Comparison of ENCODE assay signal across 8 cellular contexts in the genomic region with DNA sequence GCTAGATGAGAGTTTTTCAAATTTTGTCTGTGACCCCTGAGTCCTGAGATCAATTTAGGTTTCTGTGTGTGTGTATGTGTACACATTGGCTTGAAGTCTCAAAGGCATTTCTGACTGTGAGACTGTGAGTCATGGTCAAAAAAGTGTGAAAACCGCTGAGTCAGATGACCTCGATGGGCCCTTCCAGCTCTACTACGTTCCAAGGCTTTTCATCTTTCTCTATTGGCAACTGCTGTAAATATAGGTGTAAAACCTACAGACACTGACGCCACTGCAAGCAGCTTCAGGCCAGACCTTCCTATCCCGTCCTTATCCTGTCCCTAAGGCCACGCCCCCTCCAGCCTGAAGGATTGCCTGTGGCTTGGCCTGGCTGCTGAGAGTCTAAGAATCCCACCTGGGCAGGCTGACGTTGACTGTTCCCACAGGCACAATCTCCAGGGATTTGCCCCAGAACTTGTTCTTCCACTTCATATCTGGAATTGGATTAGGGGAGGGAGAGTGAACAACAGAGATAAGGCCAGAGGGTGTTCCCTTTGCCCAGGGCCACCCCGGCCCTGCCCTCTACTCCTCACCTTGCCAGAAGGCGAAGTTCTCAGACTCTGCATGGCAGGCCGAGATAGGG. TPM values are rescaled to one million over a fixed set of nuclear protein-coding genes. Genes with fewer than 3 reads are reported as not detected.
DNase-seq lines count a peak whose midpoint lies in the region; ATAC-seq and TF ChIP-seq lines count a peak whose summit lies in the region.

No MANE protein-coding gene starts in this region.

- POLR2A ChIA-PET in CD4-positive, alpha-beta T cell (lab: Charles Lee), result no interaction called here
- POLR2A ChIA-PET in activated CD4-positive, alpha-beta T cell treated with anti-CD3 and anti-CD28 coated beads, Interleukin-2, amount 10 ng/mL, durations not matched to agents 7 days and 5 days (lab: Charles Lee), result no interaction called here

- in situ Hi-C loops in Caki2 (cut with HindIII; ENCODE audit: low pct_unique_long_range_greater_than_20kb, low sequenced_read_pairs), result no loop called here
- in situ Hi-C loops in astrocyte of the spinal cord (cut with HindIII; ENCODE audit: low sequenced_read_pairs), result no loop called here

- H3K4me3 ChIP-seq in astrocyte of the spinal cord (ENCODE audit: low read depth, low read length) (no peak overlapping the region), vagina (no peak overlapping the region)

- H3K36me3 Mint-ChIP-seq in CD4-positive, alpha-beta T cell (ENCODE audit: low read depth), result peaks cover 76% of the 10 kb centered on the region
- peaks cover 23% of the 10 kb centered on the region for H3K36me3 Mint-ChIP-seq in activated CD4-positive, alpha-beta T cell treated with anti-CD3 and anti-CD28 coated beads, Interleukin-2, amount 10 ng/mL, durations not matched to agents 7 days and 5 days (ENCODE audit: low read depth)

- DNase-seq in Caki2 (ENCODE audit: low read depth), result peak; percentile 95
- DNase-seq in HS-5 (ENCODE audit: low read depth), result peak; percentile 84
- DNase-seq in astrocyte of the spinal cord (ENCODE audit: low read depth, low spot score), result peak; percentile 91
- peak; percentile 90 for DNase-seq in mesenteric fat pad (ENCODE audit: low spot score)
- no peak for DNase-seq in CD4-positive, alpha-beta T cell
- no peak for DNase-seq in vagina (ENCODE audit: extremely low spot score in 2 of 2)
- no peak for DNase-seq in activated CD4-positive, alpha-beta T cell treated with anti-CD3 and anti-CD28 coated beads, Interleukin-2, amount 10 ng/mL, durations not matched to agents 7 days and 5 days

- ATAC-seq in CD4-positive, alpha-beta T cell (ENCODE audit: poor library complexity), result no peak
- ATAC-seq in GM18873 (IDR thresholded peaks at IDR 0.05; ENCODE audit: low FRiP score, unreplicated experiment), result no peak

- H3K27me3 ChIP-seq in CD4-positive, alpha-beta T cell (ENCODE audit: control insufficient read depth, insufficient read depth, low read length), result no peaks in the 10 kb centered on the region
- H3K27me3 ChIP-seq in vagina, result no peaks in the 10 kb centered on the region

- peaks cover 15% of the 10 kb centered on the region for H3K4me1 ChIP-seq in vagina

- no peaks in the 10 kb centered on the region for H3K9me3 ChIP-seq in CD4-positive, alpha-beta T cell (ENCODE audit: control insufficient read depth, low read length)
- no peaks in the 10 kb centered on the region for H3K9me3 ChIP-seq in vagina

- no peak overlapping the region for H3K4me3 Mint-ChIP-seq in CD4-positive, alpha-beta T cell
- no peak overlapping the region for H3K4me3 Mint-ChIP-seq in activated CD4-positive, alpha-beta T cell treated with anti-CD3 and anti-CD28 coated beads, Interleukin-2, amount 10 ng/mL, durations not matched to agents 7 days and 5 days

- H3K36me3 ChIP-seq in vagina, result peaks cover 0 to 26% of the 10 kb centered on the region in 2 donors

- no peaks in the 10 kb centered on the region for H3K9me3 Mint-ChIP-seq in CD4-positive, alpha-beta T cell
- H3K9me3 Mint-ChIP-seq in activated CD4-positive, alpha-beta T cell treated with anti-CD3 and anti-CD28 coated beads, Interleukin-2, amount 10 ng/mL, durations not matched to agents 7 days and 5 days, result no peaks in the 10 kb centered on the region

- no peaks in the 10 kb centered on the region for H3K4me1 Mint-ChIP-seq in CD4-positive, alpha-beta T cell (ENCODE audit: low read depth)
- H3K4me1 Mint-ChIP-seq in activated CD4-positive, alpha-beta T cell treated with anti-CD3 and anti-CD28 coated beads, Interleukin-2, amount 10 ng/mL, durations not matched to agents 7 days and 5 days, result no peaks in the 10 kb centered on the region

- no peak for TF ChIP-seq POLR2A in vagina (IDR thresholded peaks at IDR 0.05)

- no peak overlapping the region for H3K27ac ChIP-seq in CD4-positive, alpha-beta T cell (ENCODE audit: low read depth, low read length)
- no peak overlapping the region for H3K27ac ChIP-seq in vagina

- TF ChIP-seq CTCF in astrocyte of the spinal cord (IDR thresholded peaks at IDR 0.05; ENCODE audit: low read depth, low read length), result no peak
- TF ChIP-seq CTCF in CD4-positive, alpha-beta T cell (IDR thresholded peaks at IDR 0.05), result no peak
- no peak for TF ChIP-seq CTCF in vagina (IDR thresholded peaks at IDR 0.05)

- intact Hi-C loops in CD4-positive, alpha-beta T cell (cut with DNase I, micrococcal nuclease), result no loop called here
- intact Hi-C loops in vagina (cut with DNase I), result no loop called here

- CTCF ChIA-PET in CD4-positive, alpha-beta T cell (lab: Charles Lee), result interaction anchor here (0.7 to 1.0 kb wide), 2 partner anchors 31 to 35 kb away, joined by 3 to 4 read pairs; a partner anchor contains a TSS
- CTCF ChIA-PET in activated CD4-positive, alpha-beta T cell treated with anti-CD3 and anti-CD28 coated beads, Interleukin-2, amount 10 ng/mL, durations not matched to agents 7 days and 5 days (lab: Charles Lee), result interaction anchor here (0.8 kb wide), 1 partner anchor 21 kb away, joined by 3 read pairs; a partner anchor contains a TSS

- no peak overlapping the region for H3K27ac Mint-ChIP-seq in CD4-positive, alpha-beta T cell
- no peak overlapping the region for H3K27ac Mint-ChIP-seq in activated CD4-positive, alpha-beta T cell treated with anti-CD3 and anti-CD28 coated beads, Interleukin-2, amount 10 ng/mL, durations not matched to agents 7 days and 5 days

- no peaks in the 10 kb centered on the region for H3K27me3 Mint-ChIP-seq in CD4-positive, alpha-beta T cell
- H3K27me3 Mint-ChIP-seq in activated CD4-positive, alpha-beta T cell treated with anti-CD3 and anti-CD28 coated beads, Interleukin-2, amount 10 ng/mL, durations not matched to agents 7 days and 5 days, result no peaks in the 10 kb centered on the region

RNA-seq across cellular contexts. Expression of a gene that starts 11.3 kb away (rescaled TPM):
- total RNA-seq in Caki2 (2014; rRNA removed; shearing (Covaris generic); ENCODE audit: low replicate concordance), result 10.0 and 12.4 TPM in 2 replicates
- total RNA-seq in mesenteric fat pad, result 5.1 TPM
- total RNA-seq in CD4-positive, alpha-beta T cell, result 10 to 100 TPM; 30.1 to 30.8 TPM
- total RNA-seq in vagina, result 5.6 TPM
- total RNA-seq in activated CD4-positive, alpha-beta T cell treated with anti-CD3 and anti-CD28 coated beads, Interleukin-2, amount 10 ng/mL, durations not matched to agents 7 days and 5 days, result 10 to 100 TPM; 40.8 to 43.8 TPM

RNA-seq across cellular contexts. Expression of a gene that starts 21.0 kb away (rescaled TPM):
- 61.4 and 63.9 TPM in 2 replicates for total RNA-seq in Caki2 (2014; rRNA removed; shearing (Covaris generic); ENCODE audit: low replicate concordance)
- total RNA-seq in mesenteric fat pad, result 33.5 TPM
- 10 to 100 TPM; 49.0 to 51.4 TPM for total RNA-seq in CD4-positive, alpha-beta T cell
- total RNA-seq in vagina, result 21.4 TPM
- 10 to 100 TPM; 46.9 to 51.9 TPM for total RNA-seq in activated CD4-positive, alpha-beta T cell treated with anti-CD3 and anti-CD28 coated beads, Interleukin-2, amount 10 ng/mL, durations not matched to agents 7 days and 5 days

RNA-seq across cellular contexts. Expression of a gene that starts 21.2 kb away (rescaled TPM):
- total RNA-seq in Caki2 (2014; rRNA removed; shearing (Covaris generic); ENCODE audit: low replicate concordance), result not detected in 2 replicates
- total RNA-seq in mesenteric fat pad (not detected), vagina (not detected)
- total RNA-seq in CD4-positive, alpha-beta T cell, result under 1 TPM; 0.42 to 0.85 TPM
- total RNA-seq in activated CD4-positive, alpha-beta T cell treated with anti-CD3 and anti-CD28 coated beads, Interleukin-2, amount 10 ng/mL, durations not matched to agents 7 days and 5 days, result 1 to 10 TPM in 1 of 2 experiments, under 1 TPM in 1; 0.79 to 1.4 TPM

RNA-seq across cellular contexts. Expression of a gene that starts 30.8 kb away (rescaled TPM):
- 46.0 and 52.3 TPM in 2 replicates for total RNA-seq in Caki2 (2014; rRNA removed; shearing (Covaris generic); ENCODE audit: low replicate concordance)
- 70.6 TPM for total RNA-seq in mesenteric fat pad
- total RNA-seq in CD4-positive, alpha-beta T cell, result 10 to 100 TPM; 15.3 to 17.2 TPM
- total RNA-seq in vagina, result 33.1 TPM
- total RNA-seq in activated CD4-positive, alpha-beta T cell treated with anti-CD3 and anti-CD28 coated beads, Interleukin-2, amount 10 ng/mL, durations not matched to agents 7 days and 5 days, result 10 to 100 TPM; 26.8 to 33.2 TPM

RNA-seq across cellular contexts. Expression of a gene that starts 40.7 kb away (rescaled TPM):
- total RNA-seq in Caki2 (2014; rRNA removed; shearing (Covaris generic); ENCODE audit: low replicate concordance), result 2.4 and 4.6 TPM in 2 replicates
- 1.9 TPM for total RNA-seq in mesenteric fat pad
- total RNA-seq in CD4-positive, alpha-beta T cell, result under 1 TPM; 0.17 to 0.27 TPM
- 3.9 TPM for total RNA-seq in vagina
- not detected for total RNA-seq in activated CD4-positive, alpha-beta T cell treated with anti-CD3 and anti-CD28 coated beads, Interleukin-2, amount 10 ng/mL, durations not matched to agents 7 days and 5 days

Comparison
In these comparisons a context has a peak if more than half of its experiments do, and no peak if none do; other contexts are left out.
1. DNase-seq: peak in Caki2 (single experiment), HS-5 (single experiment), astrocyte of the spinal cord (single experiment) and mesenteric fat pad (single experiment); none in CD4-positive, alpha-beta T cell (0 of 10), vagina (0 of 2) and activated CD4-positive, alpha-beta T cell treated with anti-CD3 and anti-CD28 coated beads, Interleukin-2, amount 10 ng/mL, durations not matched to agents 7 days and 5 days (single experiment).